1 cellular context compared by ENCODE assay signal in the genomic region with DNA sequence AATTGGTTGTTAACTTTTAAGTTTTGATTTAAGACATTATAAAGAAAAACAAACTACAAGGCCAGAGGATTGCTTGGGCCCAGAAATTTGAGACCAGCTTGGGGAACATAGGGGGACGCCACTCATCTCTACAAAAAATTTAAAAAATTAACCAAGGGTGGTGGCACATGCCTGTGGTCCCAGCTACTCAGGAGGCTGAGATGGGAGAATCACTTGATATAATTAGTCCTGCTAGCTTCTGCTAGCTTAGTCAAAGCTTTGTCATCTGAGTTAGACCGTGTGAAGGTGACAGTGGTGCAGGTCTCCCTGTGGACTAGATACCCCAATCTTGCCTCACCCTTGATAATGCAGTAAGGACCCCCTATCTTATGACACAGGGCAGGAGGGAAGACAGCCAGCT.
TF ChIP-seq lines count a peak whose summit lies in the region.

No MANE protein-coding gene starts in this region.

TF ChIP-seq in H1, 55 proteins besides CTCF, POLR2A, EP300 and RAD21:
- TF ChIP-seq CREB1 (IDR thresholded peaks at IDR 0.05) (no peak), CTBP2 (IDR thresholded peaks at IDR 0.05; ENCODE audit: borderline replicate concordance, insufficient read depth, insufficient read length, low read length) (no peak), TEAD4 (IDR thresholded peaks at IDR 0.05; ENCODE audit: low read depth, low read length) (no peak), POU5F1 (IDR thresholded peaks at IDR 0.05; ENCODE audit: low read depth, low read length) (no peak)
